Comparison of ENCODE assay signal across 1 cellular context in genomic region chr16:15517743-15518142, GRCh38.
TF ChIP-seq lines count a peak whose summit lies in the region.

No MANE protein-coding gene starts in this region.

TF ChIP-seq in IMR-90, 13 proteins besides CTCF, POLR2A, EP300 and RAD21 (continued from another document):
- TF ChIP-seq MAFK (IDR thresholded peaks at IDR 0.05; ENCODE audit: low read depth, low read length) (no peak), FOS (IDR thresholded peaks at IDR 0.05; ENCODE audit: low read depth, low read length) (no peak), ELK1 (IDR thresholded peaks at IDR 0.05; ENCODE audit: borderline replicate concordance, low read depth, low read length) (no peak), SMC3 (IDR thresholded peaks at IDR 0.05; ENCODE audit: low read depth, low read length) (no peak), RFX5 (IDR thresholded peaks at IDR 0.05; ENCODE audit: low read depth, low read length) (no peak)
- TF ChIP-seq, protein P1, sequence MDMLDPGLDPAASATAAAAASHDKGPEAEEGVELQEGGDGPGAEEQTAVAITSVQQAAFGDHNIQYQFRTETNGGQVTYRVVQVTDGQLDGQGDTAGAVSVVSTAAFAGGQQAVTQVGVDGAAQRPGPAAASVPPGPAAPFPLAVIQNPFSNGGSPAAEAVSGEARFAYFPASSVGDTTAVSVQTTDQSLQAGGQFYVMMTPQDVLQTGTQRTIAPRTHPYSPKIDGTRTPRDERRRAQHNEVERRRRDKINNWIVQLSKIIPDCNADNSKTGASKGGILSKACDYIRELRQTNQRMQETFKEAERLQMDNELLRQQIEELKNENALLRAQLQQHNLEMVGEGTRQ (IDR thresholded peaks at IDR 0.05; ENCODE audit: low read depth, low read length) = no peak
